Comparison of ENCODE assay signal across 8 cellular contexts in genomic region chr7:15015545-15016314, GRCh38.
A peak's percentile ranks its signal among the peaks of the same experiment; 100 is the strongest.
DNase-seq lines count a peak whose midpoint lies in the region; ATAC-seq and TF ChIP-seq lines count a peak whose summit lies in the region.

No MANE protein-coding gene starts in this region.

- WGBS in neuronal stem cell (ENCODE audit: extremely low coverage in 2 of 2, insufficient read length in 2 of 2, insufficient replicate concordance in 1 of 2), 2 donors = no CpG with 5 or more reads among the region's 8 CpGs

- H2AFZ ChIP-seq in neuronal stem cell (ENCODE audit: low read length) = peak overlapping the region; percentile 85

- H3K23ac ChIP-seq in neuronal stem cell (ENCODE audit: low read depth, low read length, poor library complexity) = no peak overlapping the region

- DNase-seq in NCI-H146 treated with DMSO at 0.1 percent for 48 hours (lab: John Stamatoyannopoulos, UW; ENCODE audit: unreplicated experiment) (peak; percentile 96), SW480 (ENCODE audit: low spot score) (peak; percentile 94), fibroblast of pulmonary artery (ENCODE audit: low read depth) (peak; percentile 85), neuronal stem cell (ENCODE audit: low spot score) (peak; percentile 62), T-helper 9 cell (no peak)

- no peaks in the 10 kb centered on the region for H3K9me3 ChIP-seq in neuronal stem cell (replicated peaks in 1 of 2; ENCODE audit: control insufficient read depth in 2 of 2, insufficient read depth in 1 of 2, low read depth in 1 of 2, low read length in 2 of 2)

- H3K27ac ChIP-seq in C4-2B (no peak overlapping the region), neuronal stem cell (replicated peaks; ENCODE audit: low read length) (no peak overlapping the region)

- no peak overlapping the region for H4K8ac ChIP-seq in neuronal stem cell (ENCODE audit: low read depth, low read length)

- H3K79me1 ChIP-seq in neuronal stem cell (ENCODE audit: low read depth, low read length) = no peaks in the 10 kb centered on the region

- no peaks in the 10 kb centered on the region for H3K36me3 ChIP-seq in neuronal stem cell (replicated peaks in 1 of 2; ENCODE audit: control insufficient read depth in 2 of 2, insufficient read depth in 2 of 2, low read length in 2 of 2)

- H2BK120ac ChIP-seq in neuronal stem cell (ENCODE audit: low read depth, low read length) = no peak overlapping the region

- no peak overlapping the region for H4K91ac ChIP-seq in neuronal stem cell (ENCODE audit: low read depth, low read length, poor library complexity)

- no peak overlapping the region for H3K18ac ChIP-seq in neuronal stem cell (ENCODE audit: low read length)

- TF ChIP-seq CTCF in C4-2B (conservative IDR thresholded peaks at IDR 0.05) (peak; percentile 83), fibroblast of pulmonary artery (IDR thresholded peaks at IDR 0.05; ENCODE audit: low read length, missing control alignments) (peak; percentile 65)

- peak; percentile 97 for ATAC-seq in GM18870 (IDR thresholded peaks at IDR 0.05; ENCODE audit: unreplicated experiment)
- peak; percentile 84 for ATAC-seq in HG03060 (IDR thresholded peaks at IDR 0.05; ENCODE audit: low read depth, unreplicated experiment)

- no peak overlapping the region for H3K14ac ChIP-seq in neuronal stem cell (ENCODE audit: low read length)

- peaks cover 0 to 1% (median 0%) of the 10 kb centered on the region in 3 experiments for H3K27me3 ChIP-seq in neuronal stem cell (ENCODE audit: control insufficient read depth in 3 of 3, insufficient read depth in 3 of 3, low read depth in 1 of 3, low read length in 3 of 3)

- peak overlapping the region; percentile 45 for H3K4me2 ChIP-seq in neuronal stem cell (ENCODE audit: insufficient read depth, low read length, poor library complexity, severe bottlenecking)

- no peak overlapping the region for H2BK15ac ChIP-seq in neuronal stem cell (ENCODE audit: low read length)

- no peak overlapping the region for H3K9ac ChIP-seq in neuronal stem cell (ENCODE audit: low read depth, low read length, poor library complexity)

- no peak overlapping the region for H3K4ac ChIP-seq in neuronal stem cell (ENCODE audit: low read length)

- H2BK12ac ChIP-seq in neuronal stem cell (ENCODE audit: low read length) = no peak overlapping the region

- H2BK5ac ChIP-seq in neuronal stem cell (ENCODE audit: low read length) = no peak overlapping the region

- peak overlapping the region; percentile 20 for H3K4me3 ChIP-seq in fibroblast of pulmonary artery (replicated peaks; ENCODE audit: low read depth, low read length)
- no peak overlapping the region for H3K4me3 ChIP-seq in neuronal stem cell (ENCODE audit: low read length in 2 of 2)

- peaks cover 0 to 2% of the 10 kb centered on the region in 2 donors for H3K4me1 ChIP-seq in neuronal stem cell (ENCODE audit: control insufficient read depth in 2 of 2, insufficient read depth in 1 of 2, low read depth in 1 of 2, low read length in 2 of 2)

- H2AK5ac ChIP-seq in neuronal stem cell (ENCODE audit: low read depth, low read length) = no peak overlapping the region
